In genomic region chr2:37877457-37878315, GRCh38 we compare ENCODE assay signal across 8 cellular contexts. TPM values are rescaled to one million over a fixed set of nuclear protein-coding genes. Genes with fewer than 3 reads are reported as not detected.
DNase-seq lines count a peak whose midpoint lies in the region; TF ChIP-seq lines count a peak whose summit lies in the region.

No MANE protein-coding gene starts in this region.

- H3K27me3 ChIP-seq in endodermal cell (ENCODE audit: control insufficient read depth, insufficient read depth, low read length, poor library complexity, severe bottlenecking) (peaks cover 17% of the 10 kb centered on the region), MG63 (no peaks in the 10 kb centered on the region)

- H3K9me3 ChIP-seq in endodermal cell (ENCODE audit: control insufficient read depth, low read length) (no peaks in the 10 kb centered on the region), MG63 (no peaks in the 10 kb centered on the region)

- POLR2A ChIA-PET in activated CD4-positive, alpha-beta memory T cell treated with anti-CD3 and anti-CD28 coated beads, Interleukin-2, amount 10 ng/mL, durations not matched to agents 7 days and 5 days (lab: Charles Lee): interaction anchor here (1.3 to 1.8 kb wide), 3 partner anchors 46 to 481 kb away, joined by 3 to 8 read pairs (median 5); no protein-coding TSS in a partner anchor

- H3K27ac ChIP-seq in endodermal cell (ENCODE audit: low read depth, low read length): no peak overlapping the region

- TF ChIP-seq CTCF in endodermal cell (conservative IDR thresholded peaks at IDR 0.05): peak; percentile 86

- H3K27me3 Mint-ChIP-seq in endodermal cell (ENCODE audit: insufficient read depth): peaks cover 34% of the 10 kb centered on the region
- H3K27me3 Mint-ChIP-seq in activated CD4-positive, alpha-beta memory T cell treated with anti-CD3 and anti-CD28 coated beads, Interleukin-2, amount 10 ng/mL, durations not matched to agents 7 days and 5 days: peaks cover 2% of the 10 kb centered on the region

- peaks cover 26% of the 10 kb centered on the region for H3K4me1 Mint-ChIP-seq in endodermal cell
- peaks cover 13% of the 10 kb centered on the region for H3K4me1 Mint-ChIP-seq in activated CD4-positive, alpha-beta memory T cell treated with anti-CD3 and anti-CD28 coated beads, Interleukin-2, amount 10 ng/mL, durations not matched to agents 7 days and 5 days

- H3K4me3 ChIP-seq in endodermal cell (ENCODE audit: low read length) (no peak overlapping the region), MG63 (no peak overlapping the region)

- peaks cover 7% of the 10 kb centered on the region for H3K4me1 ChIP-seq in endodermal cell (ENCODE audit: control insufficient read depth, insufficient read depth, low read length)

- H3K9ac ChIP-seq in endodermal cell (ENCODE audit: extremely low read depth, low read length, poor library complexity, severe bottlenecking): no peak overlapping the region

- WGBS in endodermal cell (ENCODE audit: insufficient coverage in 1 of 2, insufficient read length in 1 of 2), 2 experiments: 37 to 46% methylated on average over 6 to 10 of the region's 12 CpGs

- H3K36me3 ChIP-seq in endodermal cell (ENCODE audit: control insufficient read depth, insufficient read depth, low read length): no peaks in the 10 kb centered on the region
- H3K36me3 ChIP-seq in MG63: no peaks in the 10 kb centered on the region

- H3K9me3 Mint-ChIP-seq in endodermal cell: no peaks in the 10 kb centered on the region
- H3K9me3 Mint-ChIP-seq in activated CD4-positive, alpha-beta memory T cell treated with anti-CD3 and anti-CD28 coated beads, Interleukin-2, amount 10 ng/mL, durations not matched to agents 7 days and 5 days: no peaks in the 10 kb centered on the region

- DNase-seq in A172 (ENCODE audit: low spot score) (peak; percentile 67), EH (ENCODE audit: low read depth) (peak; percentile 80), M059J (ENCODE audit: low read depth) (peak; percentile 64), SHP77 treated with DMSO at 0.1 percent for 48 hours (lab: John Stamatoyannopoulos, UW) (peak; percentile 46), endodermal cell (no peak), midbrain (lab: John Stamatoyannopoulos, UW) (peak; percentile 74), MG63 (no peak)
- DNase-seq in activated CD4-positive, alpha-beta memory T cell treated with anti-CD3 and anti-CD28 coated beads, Interleukin-2, amount 10 ng/mL, durations not matched to agents 7 days and 5 days: no peak

- H3K27ac Mint-ChIP-seq in endodermal cell: no peak overlapping the region
- H3K27ac Mint-ChIP-seq in activated CD4-positive, alpha-beta memory T cell treated with anti-CD3 and anti-CD28 coated beads, Interleukin-2, amount 10 ng/mL, durations not matched to agents 7 days and 5 days: no peak overlapping the region

- no peaks in the 10 kb centered on the region for H3K36me3 Mint-ChIP-seq in endodermal cell (ENCODE audit: low read depth)
- no peaks in the 10 kb centered on the region for H3K36me3 Mint-ChIP-seq in activated CD4-positive, alpha-beta memory T cell treated with anti-CD3 and anti-CD28 coated beads, Interleukin-2, amount 10 ng/mL, durations not matched to agents 7 days and 5 days (ENCODE audit: low read depth)

- H3K4me3 Mint-ChIP-seq in endodermal cell: no peak overlapping the region
- H3K4me3 Mint-ChIP-seq in activated CD4-positive, alpha-beta memory T cell treated with anti-CD3 and anti-CD28 coated beads, Interleukin-2, amount 10 ng/mL, durations not matched to agents 7 days and 5 days: no peak overlapping the region

- CTCF ChIA-PET in activated CD4-positive, alpha-beta memory T cell treated with anti-CD3 and anti-CD28 coated beads, Interleukin-2, amount 10 ng/mL, durations not matched to agents 7 days and 5 days (lab: Charles Lee): interaction anchor here (0.6 to 11.5 kb wide), 57 partner anchors 9 to 737 kb away, joined by 3 to 201 read pairs (median 4); partner anchors contain the start of genes CEBPZ and NDUFAF7

RNA-seq across cellular contexts. Expression of gene RMDN2, which starts 47.4 kb away (rescaled TPM):
- total RNA-seq in A172 (2014; rRNA removed; shearing (Covaris generic)): 4.5 and 11.3 TPM in 2 replicates
- 3.1 and 5.1 TPM in 2 replicates for total RNA-seq in M059J (2014; rRNA removed; shearing (Covaris generic))
- 1 to 10 TPM; 3.9 to 4.9 TPM for total RNA-seq in endodermal cell
- polyA plus RNA-seq in endodermal cell (2013, experiment 1 of 2): 4.3 TPM
- 3.6 TPM for polyA plus RNA-seq in endodermal cell (2013, experiment 2 of 2)
- 1 to 10 TPM; 1.5 to 2.3 TPM for total RNA-seq in activated CD4-positive, alpha-beta memory T cell treated with anti-CD3 and anti-CD28 coated beads, Interleukin-2, amount 10 ng/mL, durations not matched to agents 7 days and 5 days
- total RNA-seq in MG63 (2014; rRNA removed; shearing (Covaris generic); ENCODE audit: low replicate concordance): 5.0 and 5.4 TPM in 2 replicates

Comparison
In these comparisons a context has a peak if more than half of its experiments do, and no peak if none do; other contexts are left out.
1. DNase-seq: peak in A172 (single experiment), EH (single experiment), M059J (single experiment), SHP77 treated with DMSO at 0.1 percent for 48 hours (single experiment) and midbrain (single experiment); none in endodermal cell (single experiment), activated CD4-positive, alpha-beta memory T cell treated with anti-CD3 and anti-CD28 coated beads, Interleukin-2, amount 10 ng/mL, durations not matched to agents 7 days and 5 days (single experiment) and MG63 (single experiment).